ENCODE assay signal across 8 cellular contexts in genomic region chr5:73626814-73627313, GRCh38. TPM values are rescaled to one million over a fixed set of nuclear protein-coding genes. Genes with fewer than 3 reads are reported as not detected.
DNase-seq lines count a peak whose midpoint lies in the region; ATAC-seq, FAIRE-seq and TF ChIP-seq lines count a peak whose summit lies in the region.
"Had no signal": no experiment of that assay in that cellular context is flagged by ENCODE, and none has a peak within 500 bp of the region (broad histone marks: within the 10 kb centered on the region; RNA-seq: fewer than 3 reads in every experiment).

No MANE protein-coding gene starts in this region.

- intact Hi-C loops in spleen (cut with DNase I; ENCODE audit: low total_unique reads), result no loop called here

- H3K4me3 ChIP-seq in astrocyte (ENCODE audit: insufficient read depth, low read depth, low read length) (peak overlapping the region; percentile 79), spleen (peak overlapping the region; percentile 33 to 73 (median 52))

- H3K27me3 ChIP-seq in astrocyte (ENCODE audit: insufficient read depth, low read length) (no peaks in the 10 kb centered on the region), spleen (replicated peaks in 1 of 7) (peaks cover 0 to 48% (median 10%) of the 10 kb centered on the region in 7 donors)

- peak overlapping the region; percentile 82 for H3K9ac ChIP-seq in astrocyte (ENCODE audit: low read length)

- H3K36me3 ChIP-seq in astrocyte (ENCODE audit: insufficient read depth, low read length) (no peaks in the 10 kb centered on the region), spleen (no peaks in the 10 kb centered on the region)

- H3K27ac ChIP-seq in astrocyte (ENCODE audit: low read depth, low read length) (no peak overlapping the region), spleen (peak overlapping the region in 5 of 8 donors; percentile 70 to 84 (median 76))

- no peaks in the 10 kb centered on the region for H4K20me1 ChIP-seq in astrocyte (ENCODE audit: insufficient read depth, low read length)

- DNase-seq in HFFc6, result no peak
- DNase-seq in astrocyte (ENCODE audit: low read depth), result no peak
- no peak for DNase-seq in immature natural killer cell
- DNase-seq in spleen, result no peak
- no peak for DNase-seq in stimulated activated CD8-positive, alpha-beta memory T cell treated with anti-CD3 and anti-CD28 coated beads, Interleukin-4, amount 100 ng/mL, for 48 hours
- no peak for DNase-seq in T1000 (lab: John Stamatoyannopoulos, UW)
- DNase-seq: SHP77 treated with DMSO at 0.1 percent for 48 hours had no signal

- H2AFZ ChIP-seq in astrocyte (ENCODE audit: low read depth, low read length), result peak overlapping the region; percentile 94

- H3K4me3 Mint-ChIP-seq in HFFc6, result peak overlapping the region; percentile 84
- peak overlapping the region; percentile 85 for H3K4me3 Mint-ChIP-seq in astrocyte (ENCODE audit: unreplicated experiment)
- H3K4me3 Mint-ChIP-seq in immature natural killer cell, result peak overlapping the region; percentile 69 to 79 (median 74)

- H3K27ac Mint-ChIP-seq in HFFc6 (0 out of 2 replicates have a peak overlapping the region, but pooled peaks have one; percentile 38), astrocyte (ENCODE audit: unreplicated experiment) (no peak overlapping the region), immature natural killer cell (peak overlapping the region in 1 of 6 donors; percentile 37)

- H3K4me1 Mint-ChIP-seq in HFFc6 (ENCODE audit: low read depth), result peaks cover 38% of the 10 kb centered on the region
- no peaks in the 10 kb centered on the region for H3K4me1 Mint-ChIP-seq in astrocyte (ENCODE audit: low read depth, unreplicated experiment)
- peaks cover 3 to 16% of the 10 kb centered on the region in 2 donors for H3K4me1 Mint-ChIP-seq in immature natural killer cell

- no peak for FAIRE-seq in astrocyte (lab: Jason Lieb, UNC)

- H3K4me2 ChIP-seq in astrocyte (ENCODE audit: low read length), result peak overlapping the region; percentile 98

- peaks cover 1% of the 10 kb centered on the region; the same call in 1 of the 2 replicates for H3K27me3 Mint-ChIP-seq in HFFc6 (ENCODE audit: insufficient read depth)
- H3K27me3 Mint-ChIP-seq in astrocyte (ENCODE audit: low read depth, unreplicated experiment), result peaks cover 8% of the 10 kb centered on the region
- peaks cover 0 to 5% (median 5%) of the 10 kb centered on the region in 3 donors for H3K27me3 Mint-ChIP-seq in immature natural killer cell (ENCODE audit: low read depth in 3 of 3)

- H3K4me1 ChIP-seq in astrocyte (ENCODE audit: insufficient read depth, low read length) (peaks cover 17% of the 10 kb centered on the region), spleen (peaks cover 0 to 27% (median 15%) of the 10 kb centered on the region in 6 donors)

- WGBS in spleen, 5 donors, result 79 to 87% (median 81%) methylated on average over 14 of the region's 14 CpGs

- H3K9me3 ChIP-seq in astrocyte (ENCODE audit: insufficient read depth, low read depth, low read length), result no peaks in the 10 kb centered on the region
- H3K9me3 ChIP-seq in spleen, result no peaks in the 10 kb centered on the region

- no peaks in the 10 kb centered on the region for H3K9me3 Mint-ChIP-seq in HFFc6
- no peaks in the 10 kb centered on the region for H3K9me3 Mint-ChIP-seq in astrocyte (ENCODE audit: unreplicated experiment)
- no peaks in the 10 kb centered on the region for H3K9me3 Mint-ChIP-seq in immature natural killer cell

- TF ChIP-seq POLR2A in spleen (IDR thresholded peaks at IDR 0.05), result no peak

- no peak for ATAC-seq in GM18517 (IDR thresholded peaks at IDR 0.05; ENCODE audit: unreplicated experiment)

- H3K36me3 Mint-ChIP-seq in HFFc6 (ENCODE audit: low read depth) (no peaks in the 10 kb centered on the region), astrocyte (ENCODE audit: low read depth, unreplicated experiment) (no peaks in the 10 kb centered on the region), immature natural killer cell (no peaks in the 10 kb centered on the region)

- TF ChIP-seq CTCF in HFFc6 (IDR thresholded peaks at IDR 0.05) (no peak), astrocyte (IDR thresholded peaks at IDR 0.05; ENCODE audit: insufficient read depth, low read depth, low read length) (no peak), spleen (IDR thresholded peaks at IDR 0.05 in 8 of 11, conservative IDR thresholded peaks at IDR 0.05 in 3 of 11) (no peak)

- peaks cover 44% of the 10 kb centered on the region for H3K79me2 ChIP-seq in astrocyte (ENCODE audit: insufficient read depth, low read length)

RNA-seq across cellular contexts. Expression of gene ARHGEF28, which starts 0.9 kb away (rescaled TPM):
- total RNA-seq in HFFc6 (2021; fragmentation: NEBNext Ultra II Directional; extraction: Animal tissue kit (Norgen Biotek cat#: 25700)), result 10 to 100 TPM in 1 of 6 experiments, 1 to 10 TPM in 5; 7.5 to 13.6 (median 8.5) TPM
- 8.1 and 8.5 TPM in 2 replicates for total RNA-seq in astrocyte
- polyA plus RNA-seq in immature natural killer cell, result under 1 TPM in 2 of 3 donors, not detected in 1; 0.66 to 0.85 TPM
- total RNA-seq in spleen, result 10 to 100 TPM in 4 of 7 donors, 1 to 10 TPM in 3; 3.8 to 17.5 (median 10.0) TPM
- 1 to 10 TPM in 2 of 3 donors, under 1 TPM in 1; 0.53 to 3.3 (median 1.5) TPM for polyA plus RNA-seq in spleen
